ENCODE assay signal across 25 cellular contexts in the genomic region with DNA sequence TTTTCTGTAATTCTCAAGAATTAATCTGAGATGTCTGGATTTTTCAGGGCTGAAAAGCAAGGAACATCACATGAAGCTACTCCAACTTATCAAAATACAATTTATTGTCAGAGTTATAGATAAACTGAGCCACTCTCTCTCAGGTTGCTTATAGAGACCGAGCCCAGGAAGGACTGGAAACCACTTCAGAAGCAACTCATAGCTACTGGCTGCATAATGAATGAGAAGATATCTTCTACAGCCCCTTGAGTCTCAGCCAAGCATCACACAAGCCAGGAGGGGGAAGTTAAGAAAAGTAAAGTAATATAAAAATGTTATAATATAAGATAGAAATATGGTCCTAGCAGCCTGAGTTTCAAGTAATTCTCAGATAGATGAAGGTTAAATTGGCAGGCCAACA.
DNase-seq lines count a peak whose midpoint lies in the region; ATAC-seq, FAIRE-seq and TF ChIP-seq lines count a peak whose summit lies in the region.
"Had no signal": no experiment of that assay in that cellular context is flagged by ENCODE, and none has a peak within 500 bp of the region (broad histone marks: within the 10 kb centered on the region; RNA-seq: fewer than 3 reads in every experiment).

No MANE protein-coding gene starts in this region.

- H3K4me1 ChIP-seq in CD8-positive, alpha-beta T cell (ENCODE audit: insufficient read depth, low read length) = peaks cover 39% of the 10 kb centered on the region
- H3K4me1 ChIP-seq in OCI-LY3 (ENCODE audit: low read length) (peaks cover 48% of the 10 kb centered on the region), GM12878 (ENCODE audit: control insufficient read depth, insufficient read depth, low read length) (peaks cover 45% of the 10 kb centered on the region)
- H3K4me1 ChIP-seq: SJSA1 had no signal

- RAD21 ChIA-PET in GM12878 (lab: Charles Lee; ENCODE audit: unreplicated experiment) = interaction anchor here (0.9 to 1.9 kb wide), 5 partner anchors 11 to 74 kb away, joined by 3 to 6 read pairs (median 3); no protein-coding TSS in a partner anchor

- TF ChIP-seq RAD21 in GM12878 (IDR thresholded peaks at IDR 0.05; ENCODE audit: insufficient read depth, low read depth, low read length) = no peak

- H3K4me2 ChIP-seq in OCI-LY3 (ENCODE audit: low read length) (peak overlapping the region; percentile 3; the same call in 1 of the 2 replicates), GM12878 (ENCODE audit: control insufficient read depth, insufficient read depth) (no peak overlapping the region)

- intact Hi-C loops in activated CD8-positive, alpha-beta T cell treated with anti-CD3 and anti-CD28 coated beads for 36 hours (cut with micrococcal nuclease) = no loop called here
- intact Hi-C loops in CD8-positive, alpha-beta T cell (cut with DNase I, micrococcal nuclease) = loop anchor here (5.0 to 10.0 kb wide), 2 partner anchors 49 to 67 kb away; no protein-coding TSS in a partner anchor
- intact Hi-C loops in GM12878 (cut with micrococcal nuclease; ENCODE audit: unreplicated experiment) = no loop called here

- H3K27ac ChIP-seq in CD8-positive, alpha-beta T cell (ENCODE audit: low read depth, low read length) = no peak overlapping the region
- H3K27ac ChIP-seq in OCI-LY3 (ENCODE audit: low read length) (no peak overlapping the region), GM12878 (ENCODE audit: control insufficient read depth, insufficient read depth) (peak overlapping the region; percentile 20; the same call in 1 of the 2 replicates)
- H3K27ac ChIP-seq: SJSA1 had no signal

- no peak for DNase-seq in activated CD8-positive, alpha-beta T cell treated with anti-CD3 and anti-CD28 coated beads for 36 hours
- no peak for DNase-seq in activated CD8-positive, alpha-beta T cell treated with anti-CD3 and anti-CD28 coated beads, Interleukin-2, amount 10 ng/mL, durations not matched to agents 7 days and 5 days
- DNase-seq in CD8-positive, alpha-beta T cell = no peak
- no peak for DNase-seq in GM12878 (ENCODE audit: low read depth, low spot score)
- DNase-seq in inferior parietal cortex (ENCODE audit: extremely low spot score) = no peak
- DNase-seq: COR-L47, DMS53, EL, GDM1, Kasumi-1, MV-4-11, NCI-H1105, NCI-H146, NCI-H2029 treated with DMSO at 0.1 percent for 48 hours, NCI-H446 treated with DMSO at 0.1 percent for 48 hours, NCI-H526, Right ventricle myocardium superior, RPMI8226 had no signal

- no peak overlapping the region for H3K4me3 ChIP-seq in CD8-positive, alpha-beta T cell (ENCODE audit: low read depth, low read length)
- H3K4me3 ChIP-seq in OCI-LY3 (ENCODE audit: low read length) (no peak overlapping the region), GM12878 (no peak overlapping the region)
- H3K4me3 ChIP-seq: K562, SJSA1 had no signal

- no peaks in the 10 kb centered on the region for H3K36me3 ChIP-seq in CD8-positive, alpha-beta T cell (ENCODE audit: insufficient read depth, low read length)
- H3K36me3 ChIP-seq in OCI-LY3 (replicated peaks; ENCODE audit: low read depth, low read length) = no peaks in the 10 kb centered on the region
- H3K36me3 ChIP-seq in GM12878 (ENCODE audit: control insufficient read depth in 2 of 2, insufficient read depth in 2 of 2, low read length in 1 of 2) = peaks cover 1 to 4% of the 10 kb centered on the region in 2 experiments; a peak in 3 of 4 replicates
- H3K36me3 ChIP-seq: SJSA1 had no signal

- CTCF ChIA-PET in activated CD8-positive, alpha-beta T cell treated with anti-CD3 and anti-CD28 coated beads for 36 hours (lab: Charles Lee) = no interaction called here
- CTCF ChIA-PET in activated CD8-positive, alpha-beta T cell treated with anti-CD3 and anti-CD28 coated beads, Interleukin-2, amount 10 ng/mL, durations not matched to agents 7 days and 5 days (lab: Charles Lee) = interaction anchor here (0.6 to 1.5 kb wide), 6 partner anchors 11 to 186 kb away, joined by 3 to 4 read pairs (median 3); no protein-coding TSS in a partner anchor
- CTCF ChIA-PET in CD8-positive, alpha-beta T cell (lab: Charles Lee) = interaction anchor here (0.9 to 1.3 kb wide), 2 partner anchors 86 to 111 kb away, joined by 3 to 4 read pairs; no protein-coding TSS in a partner anchor
- CTCF ChIA-PET in GM12878 (lab: Yijun Ruan, JAX) = interaction anchor here (0.8 to 1.0 kb wide), 2 partner anchors 153 to 291 kb away, joined by 3 read pairs; no protein-coding TSS in a partner anchor

- peak; percentile 53 for ATAC-seq in activated CD8-positive, alpha-beta T cell treated with anti-CD3 and anti-CD28 coated beads for 36 hours
- ATAC-seq in activated CD8-positive, alpha-beta T cell treated with anti-CD3 and anti-CD28 coated beads, Interleukin-2, amount 10 ng/mL, durations not matched to agents 7 days and 5 days = no peak
- ATAC-seq in CD8-positive, alpha-beta T cell = peak; percentile 65
- ATAC-seq in GM12878 (no peak), GM18502 (IDR thresholded peaks at IDR 0.05; ENCODE audit: poor library complexity, unreplicated experiment) (no peak), HG02623 (IDR thresholded peaks at IDR 0.05; ENCODE audit: unreplicated experiment) (no peak)
- ATAC-seq: K562 had no signal

- peaks cover 7% of the 10 kb centered on the region for H3K9me3 Mint-ChIP-seq in activated CD8-positive, alpha-beta T cell treated with anti-CD3 and anti-CD28 coated beads for 36 hours
- no peaks in the 10 kb centered on the region for H3K9me3 Mint-ChIP-seq in activated CD8-positive, alpha-beta T cell treated with anti-CD3 and anti-CD28 coated beads, Interleukin-2, amount 10 ng/mL, durations not matched to agents 7 days and 5 days (ENCODE audit: insufficient read depth)
- H3K9me3 Mint-ChIP-seq in CD8-positive, alpha-beta T cell = no peaks in the 10 kb centered on the region

- WGBS in GM12878 (ENCODE audit: insufficient coverage, insufficient replicate concordance, low lambda C conversion rate, missing lambda C conversion rate) = 35% methylated on average over 1 of the region's 1 CpG

- peaks cover 11% of the 10 kb centered on the region for H3K36me3 Mint-ChIP-seq in activated CD8-positive, alpha-beta T cell treated with anti-CD3 and anti-CD28 coated beads for 36 hours (ENCODE audit: low read depth)
- peaks cover 12% of the 10 kb centered on the region for H3K36me3 Mint-ChIP-seq in activated CD8-positive, alpha-beta T cell treated with anti-CD3 and anti-CD28 coated beads, Interleukin-2, amount 10 ng/mL, durations not matched to agents 7 days and 5 days (ENCODE audit: low read depth)
- H3K36me3 Mint-ChIP-seq in CD8-positive, alpha-beta T cell = peaks cover 4% of the 10 kb centered on the region

- H2AFZ ChIP-seq in OCI-LY3 (ENCODE audit: low read depth, low read length) (no peak overlapping the region), GM12878 (ENCODE audit: control insufficient read depth, low read depth, low read length) (no peak overlapping the region)

- no peak overlapping the region for H3K27ac Mint-ChIP-seq in activated CD8-positive, alpha-beta T cell treated with anti-CD3 and anti-CD28 coated beads for 36 hours
- no peak overlapping the region for H3K27ac Mint-ChIP-seq in activated CD8-positive, alpha-beta T cell treated with anti-CD3 and anti-CD28 coated beads, Interleukin-2, amount 10 ng/mL, durations not matched to agents 7 days and 5 days
- H3K27ac Mint-ChIP-seq in CD8-positive, alpha-beta T cell = peak overlapping the region; percentile 52

- no peak for TF ChIP-seq POLR2A in GM12878 (IDR thresholded peaks at IDR 0.05; ENCODE audit: low read depth, low read length)

- no peak for TF ChIP-seq EP300 in GM12878 (IDR thresholded peaks at IDR 0.05; ENCODE audit: borderline replicate concordance in 1 of 2, control insufficient read depth in 1 of 2, low read depth in 2 of 2, low read length in 2 of 2)

- H3K27me3 ChIP-seq in CD8-positive, alpha-beta T cell (ENCODE audit: insufficient read depth, low read length) = no peaks in the 10 kb centered on the region
- no peaks in the 10 kb centered on the region for H3K27me3 ChIP-seq in OCI-LY3 (ENCODE audit: low read depth, low read length)
- H3K27me3 ChIP-seq in GM12878 (replicated peaks in 1 of 2; ENCODE audit: control insufficient read depth in 2 of 2, insufficient read depth in 2 of 2, low read length in 1 of 2) = no peaks in the 10 kb centered on the region
- H3K27me3 ChIP-seq: SJSA1 had no signal

- in situ Hi-C loops in GM12878 (cut with MboI) = no loop called here

- POLR2A ChIA-PET in activated CD8-positive, alpha-beta T cell treated with anti-CD3 and anti-CD28 coated beads for 36 hours (lab: Charles Lee) = interaction anchor here (1.5 kb wide), 1 partner anchor 11 kb away, joined by 5 read pairs; no protein-coding TSS in a partner anchor
- POLR2A ChIA-PET in activated CD8-positive, alpha-beta T cell treated with anti-CD3 and anti-CD28 coated beads, Interleukin-2, amount 10 ng/mL, durations not matched to agents 7 days and 5 days (lab: Charles Lee) = interaction anchor here (2.4 kb wide), 1 partner anchor 18 kb away, joined by 8 read pairs; no protein-coding TSS in a partner anchor
- POLR2A ChIA-PET in CD8-positive, alpha-beta T cell (lab: Charles Lee) = interaction anchor here (1.0 to 2.5 kb wide), 4 partner anchors 9 to 66 kb away, joined by 3 to 7 read pairs (median 3); no protein-coding TSS in a partner anchor
- POLR2A ChIA-PET in GM12878 (lab: Charles Lee) = interaction anchor here (0.6 to 1.2 kb wide), 4 partner anchors 10 to 1376 kb away, joined by 3 to 5 read pairs (median 3); no protein-coding TSS in a partner anchor

- H3K4me3 Mint-ChIP-seq in activated CD8-positive, alpha-beta T cell treated with anti-CD3 and anti-CD28 coated beads for 36 hours = no peak overlapping the region
- no peak overlapping the region for H3K4me3 Mint-ChIP-seq in activated CD8-positive, alpha-beta T cell treated with anti-CD3 and anti-CD28 coated beads, Interleukin-2, amount 10 ng/mL, durations not matched to agents 7 days and 5 days
- no peak overlapping the region for H3K4me3 Mint-ChIP-seq in CD8-positive, alpha-beta T cell

- H4K20me1 ChIP-seq in OCI-LY3 (ENCODE audit: insufficient read depth, low read length) = no peaks in the 10 kb centered on the region
- H4K20me1 ChIP-seq in GM12878 (ENCODE audit: control insufficient read depth, insufficient read depth) = no peaks in the 10 kb centered on the region

- H3K27me3 Mint-ChIP-seq in activated CD8-positive, alpha-beta T cell treated with anti-CD3 and anti-CD28 coated beads for 36 hours = no peaks in the 10 kb centered on the region
- no peaks in the 10 kb centered on the region for H3K27me3 Mint-ChIP-seq in activated CD8-positive, alpha-beta T cell treated with anti-CD3 and anti-CD28 coated beads, Interleukin-2, amount 10 ng/mL, durations not matched to agents 7 days and 5 days (ENCODE audit: low read depth)
- H3K27me3 Mint-ChIP-seq in CD8-positive, alpha-beta T cell (ENCODE audit: low read depth) = no peaks in the 10 kb centered on the region

- no peak overlapping the region for H3K9ac ChIP-seq in OCI-LY3 (ENCODE audit: low read length)
- no peak overlapping the region for H3K9ac ChIP-seq in GM12878 (ENCODE audit: control insufficient read depth, insufficient read depth, low read length)

- TF ChIP-seq CTCF in activated CD8-positive, alpha-beta T cell treated with anti-CD3 and anti-CD28 coated beads for 36 hours (IDR thresholded peaks at IDR 0.05) = no peak
- TF ChIP-seq CTCF in CD8-positive, alpha-beta T cell (IDR thresholded peaks at IDR 0.05) = no peak
- no peak for TF ChIP-seq CTCF in OCI-LY3 (IDR thresholded peaks at IDR 0.05; ENCODE audit: low read depth, low read length)
- TF ChIP-seq CTCF in GM12878 (IDR thresholded peaks at IDR 0.05 in 2 of 3, conservative IDR thresholded peaks at IDR 0.05 in 1 of 3; ENCODE audit: control insufficient read depth in 2 of 3, extremely low read depth in 1 of 3, insufficient read depth in 1 of 3, low read depth in 3 of 3, low read length in 3 of 3) = no peak

- no peaks in the 10 kb centered on the region for H3K9me3 ChIP-seq in CD8-positive, alpha-beta T cell (ENCODE audit: low read length)
- H3K9me3 ChIP-seq in OCI-LY3 (ENCODE audit: insufficient read depth, low read length) (no peaks in the 10 kb centered on the region), GM12878 (replicated peaks; ENCODE audit: control insufficient read depth, insufficient read depth, low read length) (peaks cover 7% of the 10 kb centered on the region; the same call in 2 of the 3 replicates)
- H3K9me3 ChIP-seq: SJSA1 had no signal

- no TSS peak for BruUV-seq in GM12878 (replicated peaks; lab: Mats Ljungman, UMichigan)

- FAIRE-seq in GM12878 (lab: Jason Lieb, UNC) = no peak
- FAIRE-seq: H54, HTR-8/SVneo, K562 had no signal

- H3K79me2 ChIP-seq in OCI-LY3 (ENCODE audit: low read length) = peaks cover 33% of the 10 kb centered on the region
- H3K79me2 ChIP-seq in GM12878 (ENCODE audit: control insufficient read depth, insufficient read depth, low read length) = peaks cover 91% of the 10 kb centered on the region

- peaks cover 70% of the 10 kb centered on the region for H3K4me1 Mint-ChIP-seq in activated CD8-positive, alpha-beta T cell treated with anti-CD3 and anti-CD28 coated beads for 36 hours (ENCODE audit: low read depth)
- peaks cover 55% of the 10 kb centered on the region for H3K4me1 Mint-ChIP-seq in activated CD8-positive, alpha-beta T cell treated with anti-CD3 and anti-CD28 coated beads, Interleukin-2, amount 10 ng/mL, durations not matched to agents 7 days and 5 days (ENCODE audit: low read depth)
- H3K4me1 Mint-ChIP-seq in CD8-positive, alpha-beta T cell (ENCODE audit: low read depth) = peaks cover 65% of the 10 kb centered on the region

- SMC1A ChIA-PET in GM12878 (lab: Charles Lee; ENCODE audit: uncharacterized antibody, unreplicated experiment) = interaction anchor here (10.5 to 28.2 kb wide), 2 partner anchors 7 to 22 kb away, joined by 172 to 657 read pairs; no protein-coding TSS in a partner anchor

Comparison
In these comparisons a context has a peak if more than half of its experiments do, and no peak if none do; other contexts are left out.
1. ATAC-seq: peak in activated CD8-positive, alpha-beta T cell treated with anti-CD3 and anti-CD28 coated beads for 36 hours (single experiment) and CD8-positive, alpha-beta T cell (single experiment); none in activated CD8-positive, alpha-beta T cell treated with anti-CD3 and anti-CD28 coated beads, Interleukin-2, amount 10 ng/mL, durations not matched to agents 7 days and 5 days (single experiment), GM12878 (single experiment), GM18502 (single experiment) and HG02623 (single experiment).
2. intact Hi-C loops: an anchor here in CD8-positive, alpha-beta T cell (5.0 to 10.0 kb wide); none called in activated CD8-positive, alpha-beta T cell treated with anti-CD3 and anti-CD28 coated beads for 36 hours and GM12878.